ENCODE assay signal across 11 cellular contexts in genomic region chr13:25902946-25903345, GRCh38.
DNase-seq lines count a peak whose midpoint lies in the region; ATAC-seq and TF ChIP-seq lines count a peak whose summit lies in the region.
"Had no signal": no experiment of that assay in that cellular context is flagged by ENCODE, and none has a peak within 500 bp of the region (broad histone marks: within the 10 kb centered on the region; RNA-seq: fewer than 3 reads in every experiment).

No MANE protein-coding gene starts in this region.

- H3K27me3 Mint-ChIP-seq in activated naive CD4-positive, alpha-beta T cell treated with anti-CD3 and anti-CD28 coated beads, Interleukin-2, amount 10 ng/mL, durations not matched to agents 7 days and 5 days, result peaks cover 4% of the 10 kb centered on the region
- no peaks in the 10 kb centered on the region for H3K27me3 Mint-ChIP-seq in stimulated activated naive CD8-positive, alpha-beta T cell treated with anti-CD3 and anti-CD28 coated beads, Interleukin-15, Interleukin-2, amounts not matched to agents 100 ng/mL and 50 ng/mL, for 24 hours

- H3K4me1 ChIP-seq in esophagus squamous epithelium, result peaks cover 3 to 22% (median 12%) of the 10 kb centered on the region in 3 donors

- no peak overlapping the region for H3K27ac ChIP-seq in esophagus squamous epithelium

- peaks cover 0 to 5% (median 0%) of the 10 kb centered on the region in 4 donors for H3K27me3 ChIP-seq in esophagus squamous epithelium

- no peak for TF ChIP-seq POLR2A in esophagus squamous epithelium (IDR thresholded peaks at IDR 0.05)

- no peak overlapping the region for H3K4me3 Mint-ChIP-seq in activated naive CD4-positive, alpha-beta T cell treated with anti-CD3 and anti-CD28 coated beads, Interleukin-2, amount 10 ng/mL, durations not matched to agents 7 days and 5 days
- no peak overlapping the region for H3K4me3 Mint-ChIP-seq in stimulated activated naive CD8-positive, alpha-beta T cell treated with anti-CD3 and anti-CD28 coated beads, Interleukin-15, Interleukin-2, amounts not matched to agents 100 ng/mL and 50 ng/mL, for 24 hours
- H3K4me3 Mint-ChIP-seq: natural killer cell treated with Interleukin-12 subunit alpha and Interleukin-12 subunit beta and Interleukin-15 and Interleukin-18, amount 100 ng/mL, for 72 hours had no signal

- H3K4me1 Mint-ChIP-seq in activated naive CD4-positive, alpha-beta T cell treated with anti-CD3 and anti-CD28 coated beads, Interleukin-2, amount 10 ng/mL, durations not matched to agents 7 days and 5 days, result peaks cover 33% of the 10 kb centered on the region
- H3K4me1 Mint-ChIP-seq in stimulated activated naive CD8-positive, alpha-beta T cell treated with anti-CD3 and anti-CD28 coated beads, Interleukin-15, Interleukin-2, amounts not matched to agents 100 ng/mL and 50 ng/mL, for 24 hours (ENCODE audit: low read depth), result peaks cover 23% of the 10 kb centered on the region

- no peak overlapping the region for H3K27ac Mint-ChIP-seq in activated naive CD4-positive, alpha-beta T cell treated with anti-CD3 and anti-CD28 coated beads, Interleukin-2, amount 10 ng/mL, durations not matched to agents 7 days and 5 days
- peak overlapping the region; percentile 26 for H3K27ac Mint-ChIP-seq in stimulated activated naive CD8-positive, alpha-beta T cell treated with anti-CD3 and anti-CD28 coated beads, Interleukin-15, Interleukin-2, amounts not matched to agents 100 ng/mL and 50 ng/mL, for 24 hours
- H3K27ac Mint-ChIP-seq: natural killer cell treated with Interleukin-12 subunit alpha and Interleukin-12 subunit beta and Interleukin-15 and Interleukin-18, amount 100 ng/mL, for 72 hours had no signal

- no peaks in the 10 kb centered on the region for H3K36me3 ChIP-seq in esophagus squamous epithelium

- H3K9me3 Mint-ChIP-seq in activated naive CD4-positive, alpha-beta T cell treated with anti-CD3 and anti-CD28 coated beads, Interleukin-2, amount 10 ng/mL, durations not matched to agents 7 days and 5 days, result peaks cover 5% of the 10 kb centered on the region
- peaks cover 3% of the 10 kb centered on the region for H3K9me3 Mint-ChIP-seq in stimulated activated naive CD8-positive, alpha-beta T cell treated with anti-CD3 and anti-CD28 coated beads, Interleukin-15, Interleukin-2, amounts not matched to agents 100 ng/mL and 50 ng/mL, for 24 hours

- ATAC-seq in HG03060 (IDR thresholded peaks at IDR 0.05; ENCODE audit: low read depth, unreplicated experiment), result peak; percentile 59
- no peak for ATAC-seq in HG02763 (IDR thresholded peaks at IDR 0.05; ENCODE audit: unreplicated experiment)

- intact Hi-C loops in esophagus squamous epithelium (cut with DNase I), result no loop called here

- 54 to 62% methylated on average over 10 to 11 of the region's 11 CpGs for WGBS in esophagus squamous epithelium, 2 donors

- TF ChIP-seq CTCF in esophagus squamous epithelium (IDR thresholded peaks at IDR 0.05), result no peak

- peaks cover 7% of the 10 kb centered on the region for H3K36me3 Mint-ChIP-seq in activated naive CD4-positive, alpha-beta T cell treated with anti-CD3 and anti-CD28 coated beads, Interleukin-2, amount 10 ng/mL, durations not matched to agents 7 days and 5 days
- H3K36me3 Mint-ChIP-seq in stimulated activated naive CD8-positive, alpha-beta T cell treated with anti-CD3 and anti-CD28 coated beads, Interleukin-15, Interleukin-2, amounts not matched to agents 100 ng/mL and 50 ng/mL, for 24 hours (ENCODE audit: low read depth), result no peaks in the 10 kb centered on the region

- CTCF ChIA-PET in activated naive CD4-positive, alpha-beta T cell treated with anti-CD3 and anti-CD28 coated beads, Interleukin-2, amount 10 ng/mL, durations not matched to agents 7 days and 5 days (lab: Charles Lee), result no interaction called here

- H3K9me3 ChIP-seq in esophagus squamous epithelium, result no peaks in the 10 kb centered on the region

- peak; percentile 70 for DNase-seq in activated effector memory CD4-positive, alpha-beta T cell treated with anti-CD3 and anti-CD28 coated beads, Interleukin-2, amount 50 U/mL, for 16 hours
- no peak for DNase-seq in activated effector memory CD4-positive, alpha-beta T cell treated with Interleukin-2 at 50 U/mL for 16 hours
- DNase-seq in activated naive CD4-positive, alpha-beta T cell treated with anti-CD3 and anti-CD28 coated beads, Interleukin-2, amount 10 ng/mL, durations not matched to agents 7 days and 5 days, result peak; percentile 39
- DNase-seq in LoVo (ENCODE audit: low spot score) (no peak), esophagus squamous epithelium (lab: John Stamatoyannopoulos, UW) (no peak)
- DNase-seq: kidney, NCI-H1694 had no signal

- peak overlapping the region in 1 of 4 donors; percentile 43 for H3K4me3 ChIP-seq in esophagus squamous epithelium

Comparison
In these comparisons a context has a peak if more than half of its experiments do, and no peak if none do; other contexts are left out.
1. DNase-seq: peak in activated effector memory CD4-positive, alpha-beta T cell treated with anti-CD3 and anti-CD28 coated beads, Interleukin-2, amount 50 U/mL, for 16 hours (single experiment) and activated naive CD4-positive, alpha-beta T cell treated with anti-CD3 and anti-CD28 coated beads, Interleukin-2, amount 10 ng/mL, durations not matched to agents 7 days and 5 days (single experiment); none in activated effector memory CD4-positive, alpha-beta T cell treated with Interleukin-2 at 50 U/mL for 16 hours (single experiment), LoVo (single experiment) and esophagus squamous epithelium (single experiment).